ENCODE assay signal across 22 cellular contexts in genomic region chr7:100860702-100861615, GRCh38. TPM values are rescaled to one million over a fixed set of nuclear protein-coding genes. Genes with fewer than 3 reads are reported as not detected.
DNase-seq lines count a peak whose midpoint lies in the region; ATAC-seq, FAIRE-seq and TF ChIP-seq lines count a peak whose summit lies in the region.
"Had no signal": no experiment of that assay in that cellular context is flagged by ENCODE, and none has a peak within 500 bp of the region (broad histone marks: within the 10 kb centered on the region; RNA-seq: fewer than 3 reads in every experiment).

No MANE protein-coding gene starts in this region.

- in situ Hi-C loops in K562 (cut with MboI) = no loop called here

- TF ChIP-seq POLR2A in K562 (conservative IDR thresholded peaks at IDR 0.05) = no peak

- TF ChIP-seq CTCF in D721Med (IDR thresholded peaks at IDR 0.05; ENCODE audit: insufficient read depth, missing control alignments) = no peak
- TF ChIP-seq CTCF in K562 (IDR thresholded peaks at IDR 0.05 in 2 of 3, conservative IDR thresholded peaks at IDR 0.05 in 1 of 3; ENCODE audit: insufficient read depth in 2 of 3, low read depth in 1 of 3, low read length in 3 of 3) = no peak

- POLR2A ChIA-PET in K562 (lab: Yijun Ruan, JAX) = interaction anchor here (1.1 to 1.4 kb wide), 2 partner anchors 9 to 14 kb away, joined by 3 to 5 read pairs; partner anchors contain the start of genes SLC12A9 and SRRT

- H3K4me1 ChIP-seq in K562 (replicated peaks in 1 of 2; ENCODE audit: control insufficient read depth in 2 of 2, insufficient read depth in 2 of 2, low read length in 2 of 2) (peaks cover 5 to 33% of the 10 kb centered on the region in 2 experiments; a peak in 3 of 5 replicates), neuronal stem cell (ENCODE audit: control insufficient read depth in 2 of 2, insufficient read depth in 1 of 2, low read depth in 1 of 2, low read length in 2 of 2) (no peaks in the 10 kb centered on the region)

- no peak overlapping the region for H3K4me2 ChIP-seq in K562 (ENCODE audit: insufficient read depth, low read length)
- no peak overlapping the region for H3K4me2 ChIP-seq in neuronal stem cell (ENCODE audit: insufficient read depth, low read length, poor library complexity, severe bottlenecking)
- H3K4me2 ChIP-seq: PC-9 had no signal

- H3K14ac ChIP-seq in neuronal stem cell (ENCODE audit: low read length) = no peak overlapping the region

- H3K9me1 ChIP-seq in K562 (ENCODE audit: control insufficient read depth, insufficient read depth, low read length) = no peaks in the 10 kb centered on the region

- no peaks in the 10 kb centered on the region for H3K79me2 ChIP-seq in K562 (ENCODE audit: control insufficient read depth, insufficient read depth, low read length)

- no peak overlapping the region for H2AK5ac ChIP-seq in neuronal stem cell (ENCODE audit: low read depth, low read length)

- H3K9me3 ChIP-seq in K562 (replicated peaks; ENCODE audit: control insufficient read depth, insufficient read depth, low read depth, low read length) = no peaks in the 10 kb centered on the region
- no peaks in the 10 kb centered on the region for H3K9me3 ChIP-seq in neuronal stem cell (replicated peaks in 1 of 2; ENCODE audit: control insufficient read depth in 2 of 2, insufficient read depth in 1 of 2, low read depth in 1 of 2, low read length in 2 of 2)
- H3K9me3 ChIP-seq: MG63 had no signal

- FAIRE-seq in D721Med (lab: Jason Lieb, UNC) (no peak), K562 (lab: Jason Lieb, UNC) (no peak)
- FAIRE-seq: G401.6, GM12878 had no signal

- H3K27ac ChIP-seq in K562 (ENCODE audit: extremely low read depth, low read depth, low read length) (no peak overlapping the region), neuronal stem cell (replicated peaks; ENCODE audit: low read length) (no peak overlapping the region)
- H3K27ac ChIP-seq: PC-9 had no signal

- no peak overlapping the region for H2BK120ac ChIP-seq in neuronal stem cell (ENCODE audit: low read depth, low read length)

- WGBS in K562 (ENCODE audit: insufficient coverage, low coverage, missing lambda C conversion rate) = 96% methylated on average over 12 of the region's 18 CpGs
- WGBS in neuronal stem cell (ENCODE audit: extremely low coverage in 2 of 2, insufficient read length in 2 of 2, insufficient replicate concordance in 1 of 2), 2 donors = no CpG with 5 or more reads among the region's 18 CpGs

- no peak overlapping the region for H3K4ac ChIP-seq in neuronal stem cell (ENCODE audit: low read length)

- no peaks in the 10 kb centered on the region for H4K20me1 ChIP-seq in K562 (replicated peaks; ENCODE audit: control insufficient read depth, insufficient read depth, low read length)

- H3K4me3 ChIP-seq in H7 (ENCODE audit: insufficient read depth, low read depth, low read length) (no peak overlapping the region), K562 (no peak overlapping the region), neuronal stem cell (ENCODE audit: low read length in 2 of 2) (peak overlapping the region in 1 of 2 donors; percentile 30)
- H3K4me3 ChIP-seq: GM12878, MG63, PC-9 had no signal

- H4K8ac ChIP-seq in neuronal stem cell (ENCODE audit: low read depth, low read length) = no peak overlapping the region

- peak; percentile 20 for DNase-seq in D721Med (ENCODE audit: insufficient read length, low spot score)
- DNase-seq in H7 = peak; percentile 43
- DNase-seq in K562 (ENCODE audit: extremely low read depth in 1 of 4, low spot score in 3 of 4) = no peak
- DNase-seq in neuronal stem cell (ENCODE audit: low spot score) = no peak
- DNase-seq in stimulated activated CD4-positive, alpha-beta T cell treated with anti-CD3 and anti-CD28 coated beads, Interleukin-2, amount 100 ng/mL, for 24 hours = no peak
- DNase-seq: GOT3, HCEC 1CT, KG1, MG63, NCI-H1105 treated with DMSO at 0.1 percent for 48 hours, NCI-H146, NCI-H1930, NCI-H2107, NCI-H446, NCI-H524 treated with DMSO at 0.1 percent for 48 hours, NCI-H774, PC-9, SHP77 had no signal

- H3K36me3 ChIP-seq in H7 (replicated peaks; ENCODE audit: control insufficient read depth, insufficient read depth, low read length) (peaks cover 11% of the 10 kb centered on the region), K562 (ENCODE audit: control insufficient read depth, insufficient read depth, low read length) (peaks cover 29% of the 10 kb centered on the region; the same call in 2 of the 3 replicates), neuronal stem cell (replicated peaks in 1 of 2; ENCODE audit: control insufficient read depth in 2 of 2, insufficient read depth in 2 of 2, low read length in 2 of 2) (peaks cover 9 to 14% of the 10 kb centered on the region in 2 donors)
- H3K36me3 ChIP-seq: MG63 had no signal

- no peak for TF ChIP-seq EP300 in K562 (IDR thresholded peaks at IDR 0.05; ENCODE audit: low read length)

- intact Hi-C loops in K562 (cut with micrococcal nuclease) = no loop called here

- H3K27me3 ChIP-seq in H7 (ENCODE audit: control insufficient read depth, insufficient read depth, low read length) = no peaks in the 10 kb centered on the region
- no peaks in the 10 kb centered on the region; a peak in 1 of 5 replicates for H3K27me3 ChIP-seq in K562 (ENCODE audit: control insufficient read depth in 2 of 2, insufficient read depth in 2 of 2, low read length in 2 of 2)
- no peaks in the 10 kb centered on the region for H3K27me3 ChIP-seq in neuronal stem cell (ENCODE audit: control insufficient read depth in 3 of 3, insufficient read depth in 3 of 3, low read depth in 1 of 3, low read length in 3 of 3)
- H3K27me3 ChIP-seq: MG63 had no signal

- H3K9ac ChIP-seq in K562 (ENCODE audit: insufficient read depth in 1 of 2, low read depth in 2 of 2, low read length in 2 of 2) (peak overlapping the region in 1 of 2 experiments; percentile 82; a peak in 2 of 4 replicates), neuronal stem cell (ENCODE audit: low read depth, low read length, poor library complexity) (no peak overlapping the region)

- ATAC-seq in K562 (no peak), GM18909 (IDR thresholded peaks at IDR 0.05; ENCODE audit: poor library complexity, unreplicated experiment) (no peak), HG03139 (IDR thresholded peaks at IDR 0.05; ENCODE audit: unreplicated experiment) (no peak)
- ATAC-seq: GM12878 had no signal

- TF ChIP-seq RAD21 in K562 (CRISPR knock-in tag; conservative IDR thresholded peaks at IDR 0.05 in 1 of 2, IDR thresholded peaks at IDR 0.05 in 1 of 2) = no peak

- H2AFZ ChIP-seq in K562 (ENCODE audit: low read depth, low read length) (no peak overlapping the region), neuronal stem cell (ENCODE audit: low read length) (no peak overlapping the region)
- H2AFZ ChIP-seq: PC-9 had no signal

- H3K79me1 ChIP-seq in neuronal stem cell (ENCODE audit: low read depth, low read length) = peaks cover 4% of the 10 kb centered on the region

- H2BK15ac ChIP-seq in neuronal stem cell (ENCODE audit: low read length) = no peak overlapping the region

- H2BK5ac ChIP-seq in neuronal stem cell (ENCODE audit: low read length) = peak overlapping the region; percentile 12

- BruUV-seq in K562 (replicated peaks; lab: Mats Ljungman, UMichigan) = no TSS peak

- no peak overlapping the region for H4K91ac ChIP-seq in neuronal stem cell (ENCODE audit: low read depth, low read length, poor library complexity)

- no peak overlapping the region for H3K23ac ChIP-seq in neuronal stem cell (ENCODE audit: low read depth, low read length, poor library complexity)

- no peak overlapping the region for H2BK12ac ChIP-seq in neuronal stem cell (ENCODE audit: low read length)

- no peak overlapping the region for H3K18ac ChIP-seq in neuronal stem cell (ENCODE audit: low read length)

- CTCF ChIA-PET in K562 (lab: Yijun Ruan, JAX; ENCODE audit: low intra/inter-chr PET ratio) = no interaction called here

RNA-seq across cellular contexts. Expression of gene TRIP6, which starts 6.2 kb away (rescaled TPM):
- total RNA-seq in H7 (2014; rRNA removed; shearing (Covaris generic)) = 95.7 and 118 TPM in 2 replicates
- total RNA-seq in K562 (2011; cell fraction: chromatin; rRNA removed; ENCODE audit: low replicate concordance) = 66.0 and 118 TPM in 2 replicates
- total RNA-seq in K562 (2011; cell fraction: nucleolus; rRNA removed) = 92.2 and 99.2 TPM in 2 replicates
- total RNA-seq in K562 (2011; cell fraction: nucleoplasm; rRNA removed) = 66.9 and 80.3 TPM in 2 replicates
- total RNA-seq in K562 (2014; rRNA removed) = 104 and 108 TPM in 2 replicates
- 28.3 and 28.9 TPM in 2 replicates for total RNA-seq in K562 (2014; rRNA removed; fragmentation: Illumina TruSeq; extraction: Trizol)
- 85.7 and 90.5 TPM in 2 replicates for total RNA-seq in K562 (2015; rRNA removed; fragmentation: Illumina TruSeq; extraction: Trizol)
- 141 and 148 TPM in 2 replicates for total RNA-seq in K562 (2021)
- 48.5 and 54.0 TPM in 2 replicates for polyA plus RNA-seq in K562 (2011; rRNA removed)
- 55.2 and 103 TPM in 2 replicates for polyA plus RNA-seq in K562 (2011; cell fraction: cytosol; rRNA removed)
- 104 and 125 TPM in 2 replicates for polyA plus RNA-seq in K562 (2011; cell fraction: nucleus; rRNA removed)
- 96.4 and 111 TPM in 2 replicates for polyA plus RNA-seq in K562 (2012)
- polyA plus RNA-seq in K562 (2014; fragmentation: Illumina TruSeq; extraction: Trizol) = 35.6 and 78.2 TPM in 2 replicates
- polyA plus RNA-seq in K562 (2014; fragmentation: Nextera tagmentation; extraction: Ambion mirVana) = 10 to 100 TPM in 1 of 2 experiments, 1 to 10 TPM in 1; 5.9 to 12.0 TPM
- 103 and 112 TPM in 2 replicates for polyA plus RNA-seq in K562 (2014; rRNA removed)
- 16.6 and 36.4 TPM in 2 replicates for polyA minus RNA-seq in K562 (2011; rRNA and poly(A)+ RNA removed)
- 27.3 and 36.2 TPM in 2 replicates for polyA minus RNA-seq in K562 (2011; cell fraction: cytosol; rRNA and poly(A)+ RNA removed)
- 31.2 and 31.5 TPM in 2 replicates for polyA minus RNA-seq in K562 (2011; cell fraction: nucleus; rRNA and poly(A)+ RNA removed)
- polyA plus RNA-seq in neuronal stem cell (2013, experiment 1 of 2) = 34.6 TPM
- polyA plus RNA-seq in neuronal stem cell (2013, experiment 2 of 2) = 35.8 TPM

RNA-seq across cellular contexts. Expression of gene SLC12A9, which starts 8.4 kb away (rescaled TPM):
- total RNA-seq in H7 (2014; rRNA removed; shearing (Covaris generic)) = 21.9 and 27.9 TPM in 2 replicates
- 27.9 and 65.1 TPM in 2 replicates for total RNA-seq in K562 (2011; cell fraction: chromatin; rRNA removed; ENCODE audit: low replicate concordance)
- 41.7 and 43.0 TPM in 2 replicates for total RNA-seq in K562 (2011; cell fraction: nucleolus; rRNA removed)
- total RNA-seq in K562 (2011; cell fraction: nucleoplasm; rRNA removed) = 36.7 and 51.5 TPM in 2 replicates
- 10.7 and 13.8 TPM in 2 replicates for total RNA-seq in K562 (2014; rRNA removed)
- 3.3 and 6.1 TPM in 2 replicates for total RNA-seq in K562 (2014; rRNA removed; fragmentation: Illumina TruSeq; extraction: Trizol)
- 7.9 and 10.7 TPM in 2 replicates for total RNA-seq in K562 (2015; rRNA removed; fragmentation: Illumina TruSeq; extraction: Trizol)
- total RNA-seq in K562 (2021) = 18.7 and 20.2 TPM in 2 replicates
- polyA plus RNA-seq in K562 (2011; rRNA removed) = 8.4 and 10.6 TPM in 2 replicates
- 7.7 and 17.8 TPM in 2 replicates for polyA plus RNA-seq in K562 (2011; cell fraction: cytosol; rRNA removed)
- 38.4 and 65.5 TPM in 2 replicates for polyA plus RNA-seq in K562 (2011; cell fraction: nucleus; rRNA removed)
- 14.9 and 15.6 TPM in 2 replicates for polyA plus RNA-seq in K562 (2012)
- polyA plus RNA-seq in K562 (2014; fragmentation: Illumina TruSeq; extraction: Trizol) = 11.7 and 13.7 TPM in 2 replicates
- polyA plus RNA-seq in K562 (2014; fragmentation: Nextera tagmentation; extraction: Ambion mirVana) = under 1 TPM; 0.06 to 0.17 TPM
- 14.6 and 15.6 TPM in 2 replicates for polyA plus RNA-seq in K562 (2014; rRNA removed)
- polyA minus RNA-seq in K562 (2011; rRNA and poly(A)+ RNA removed) = 3.3 and 4.6 TPM in 2 replicates
- polyA minus RNA-seq in K562 (2011; cell fraction: cytosol; rRNA and poly(A)+ RNA removed) = 8.4 and 8.9 TPM in 2 replicates
- 5.8 and 7.0 TPM in 2 replicates for polyA minus RNA-seq in K562 (2011; cell fraction: nucleus; rRNA and poly(A)+ RNA removed)
- polyA plus RNA-seq in neuronal stem cell (2013, experiment 1 of 2) = 11.0 TPM
- polyA plus RNA-seq in neuronal stem cell (2013, experiment 2 of 2) = 9.5 TPM

RNA-seq across cellular contexts. Expression of gene SRRT, which starts 13.9 kb away (rescaled TPM):
- 82.8 and 101 TPM in 2 replicates for total RNA-seq in H7 (2014; rRNA removed; shearing (Covaris generic))
- 448 and 751 TPM in 2 replicates for total RNA-seq in K562 (2011; cell fraction: chromatin; rRNA removed; ENCODE audit: low replicate concordance)
- total RNA-seq in K562 (2011; cell fraction: nucleolus; rRNA removed) = 282 and 327 TPM in 2 replicates
- total RNA-seq in K562 (2011; cell fraction: nucleoplasm; rRNA removed) = 310 and 324 TPM in 2 replicates
- total RNA-seq in K562 (2014; rRNA removed) = 155 and 156 TPM in 2 replicates
- 51.8 and 71.6 TPM in 2 replicates for total RNA-seq in K562 (2014; rRNA removed; fragmentation: Illumina TruSeq; extraction: Trizol)
- total RNA-seq in K562 (2015; rRNA removed; fragmentation: Illumina TruSeq; extraction: Trizol) = 80.6 and 84.4 TPM in 2 replicates
- 238 and 263 TPM in 2 replicates for total RNA-seq in K562 (2021)
- polyA plus RNA-seq in K562 (2011; rRNA removed) = 36.5 and 68.2 TPM in 2 replicates
- polyA plus RNA-seq in K562 (2011; cell fraction: cytosol; rRNA removed) = 31.1 and 47.3 TPM in 2 replicates
- 397 and 581 TPM in 2 replicates for polyA plus RNA-seq in K562 (2011; cell fraction: nucleus; rRNA removed)
- polyA plus RNA-seq in K562 (2012) = 151 and 218 TPM in 2 replicates
- polyA plus RNA-seq in K562 (2014; fragmentation: Illumina TruSeq; extraction: Trizol) = 143 and 145 TPM in 2 replicates
- polyA plus RNA-seq in K562 (2014; fragmentation: Nextera tagmentation; extraction: Ambion mirVana) = 10 to 100 TPM; 10.3 to 16.7 TPM
- 140 and 171 TPM in 2 replicates for polyA plus RNA-seq in K562 (2014; rRNA removed)
- polyA minus RNA-seq in K562 (2011; rRNA and poly(A)+ RNA removed) = 33.4 and 36.1 TPM in 2 replicates
- polyA minus RNA-seq in K562 (2011; cell fraction: cytosol; rRNA and poly(A)+ RNA removed) = 63.2 and 87.3 TPM in 2 replicates
- 122 and 159 TPM in 2 replicates for polyA minus RNA-seq in K562 (2011; cell fraction: nucleus; rRNA and poly(A)+ RNA removed)
- 97.6 TPM for polyA plus RNA-seq in neuronal stem cell (2013, experiment 1 of 2)
- 99.4 TPM for polyA plus RNA-seq in neuronal stem cell (2013, experiment 2 of 2)

RNA-seq across cellular contexts. Expression of gene UFSP1, which starts 28.6 kb away (rescaled TPM):
- total RNA-seq in H7 (2014; rRNA removed; shearing (Covaris generic)) = 7.7 and 12.2 TPM in 2 replicates
- total RNA-seq in K562 (2011; cell fraction: chromatin; rRNA removed; ENCODE audit: low replicate concordance) = 2.3 and 9.4 TPM in 2 replicates
- total RNA-seq in K562 (2011; cell fraction: nucleolus; rRNA removed) = 15.4 and 16.7 TPM in 2 replicates
- 6.6 and 8.9 TPM in 2 replicates for total RNA-seq in K562 (2011; cell fraction: nucleoplasm; rRNA removed)
- 18.8 and 20.9 TPM in 2 replicates for total RNA-seq in K562 (2014; rRNA removed)
- total RNA-seq in K562 (2014; rRNA removed; fragmentation: Illumina TruSeq; extraction: Trizol) = 1.4 and 2.1 TPM in 2 replicates
- 3.5 and 3.7 TPM in 2 replicates for total RNA-seq in K562 (2015; rRNA removed; fragmentation: Illumina TruSeq; extraction: Trizol)
- 7.8 and 8.5 TPM in 2 replicates for total RNA-seq in K562 (2021)
- 1.7 and 2.3 TPM in 2 replicates for polyA plus RNA-seq in K562 (2011; rRNA removed)
- 1.4 and 7.3 TPM in 2 replicates for polyA plus RNA-seq in K562 (2011; cell fraction: cytosol; rRNA removed)
- 2.0 and 9.3 TPM in 2 replicates for polyA plus RNA-seq in K562 (2011; cell fraction: nucleus; rRNA removed)
- 4.0 and 6.4 TPM in 2 replicates for polyA plus RNA-seq in K562 (2012)
- 1.3 and 2.0 TPM in 2 replicates for polyA plus RNA-seq in K562 (2014; fragmentation: Illumina TruSeq; extraction: Trizol)
- polyA plus RNA-seq in K562 (2014; fragmentation: Nextera tagmentation; extraction: Ambion mirVana) = under 1 TPM; 0.50 to 0.53 TPM
- 13.5 and 14.3 TPM in 2 replicates for polyA plus RNA-seq in K562 (2014; rRNA removed)
- 1.4 and 2.4 TPM in 2 replicates for polyA minus RNA-seq in K562 (2011; rRNA and poly(A)+ RNA removed)
- 3.8 and 6.0 TPM in 2 replicates for polyA minus RNA-seq in K562 (2011; cell fraction: cytosol; rRNA and poly(A)+ RNA removed)
- polyA minus RNA-seq in K562 (2011; cell fraction: nucleus; rRNA and poly(A)+ RNA removed) = 13.9 and 15.2 TPM in 2 replicates
- polyA plus RNA-seq in neuronal stem cell (2013, experiment 1 of 2) = 1.1 TPM
- 1.0 TPM for polyA plus RNA-seq in neuronal stem cell (2013, experiment 2 of 2)

RNA-seq across cellular contexts. Expression of gene EPHB4, which starts 33.6 kb away (rescaled TPM):
- total RNA-seq in H7 (2014; rRNA removed; shearing (Covaris generic)) = 141 and 143 TPM in 2 replicates
- total RNA-seq in K562 (2011; cell fraction: chromatin; rRNA removed; ENCODE audit: low replicate concordance) = 106 and 250 TPM in 2 replicates
- 202 and 205 TPM in 2 replicates for total RNA-seq in K562 (2011; cell fraction: nucleolus; rRNA removed)
- total RNA-seq in K562 (2011; cell fraction: nucleoplasm; rRNA removed) = 138 and 149 TPM in 2 replicates
- total RNA-seq in K562 (2014; rRNA removed) (65.2 and 85.5 TPM in 2 replicates), K562 (2014; rRNA removed; fragmentation: Illumina TruSeq; extraction: Trizol) (26.4 and 34.2 TPM in 2 replicates), K562 (2015; rRNA removed; fragmentation: Illumina TruSeq; extraction: Trizol) (44.9 and 45.9 TPM in 2 replicates), K562 (2021) (81.5 and 82.1 TPM in 2 replicates)
- polyA plus RNA-seq in K562 (2011; rRNA removed) (37.7 and 37.9 TPM in 2 replicates), K562 (2014; fragmentation: Illumina TruSeq; extraction: Trizol) (36.4 and 55.3 TPM in 2 replicates), K562 (2014; fragmentation: Nextera tagmentation; extraction: Ambion mirVana) (1 to 10 TPM; 1.2 to 1.5 TPM), K562 (2014; rRNA removed) (47.0 and 50.6 TPM in 2 replicates)
- polyA plus RNA-seq in K562 (2011; cell fraction: cytosol; rRNA removed) = 44.9 and 59.3 TPM in 2 replicates
- polyA plus RNA-seq in K562 (2011; cell fraction: nucleus; rRNA removed) = 50.6 and 88.1 TPM in 2 replicates
- 38.4 and 60.7 TPM in 2 replicates for polyA plus RNA-seq in K562 (2012)
- 45.6 and 89.1 TPM in 2 replicates for polyA minus RNA-seq in K562 (2011; rRNA and poly(A)+ RNA removed)
- 46.9 and 57.9 TPM in 2 replicates for polyA minus RNA-seq in K562 (2011; cell fraction: cytosol; rRNA and poly(A)+ RNA removed)
- 28.0 and 29.8 TPM in 2 replicates for polyA minus RNA-seq in K562 (2011; cell fraction: nucleus; rRNA and poly(A)+ RNA removed)
- polyA plus RNA-seq in neuronal stem cell (2013, experiment 1 of 2) = 55.9 TPM
- polyA plus RNA-seq in neuronal stem cell (2013, experiment 2 of 2) = 55.0 TPM

Comparison
In these comparisons a context has a peak if more than half of its experiments do, and no peak if none do; other contexts are left out.
1. DNase-seq: peak in D721Med (single experiment) and H7 (single experiment); none in K562 (0 of 4), neuronal stem cell (single experiment) and stimulated activated CD4-positive, alpha-beta T cell treated with anti-CD3 and anti-CD28 coated beads, Interleukin-2, amount 100 ng/mL, for 24 hours (0 of 2).